ENCODE assay signal across 6 cellular contexts in the genomic region with DNA sequence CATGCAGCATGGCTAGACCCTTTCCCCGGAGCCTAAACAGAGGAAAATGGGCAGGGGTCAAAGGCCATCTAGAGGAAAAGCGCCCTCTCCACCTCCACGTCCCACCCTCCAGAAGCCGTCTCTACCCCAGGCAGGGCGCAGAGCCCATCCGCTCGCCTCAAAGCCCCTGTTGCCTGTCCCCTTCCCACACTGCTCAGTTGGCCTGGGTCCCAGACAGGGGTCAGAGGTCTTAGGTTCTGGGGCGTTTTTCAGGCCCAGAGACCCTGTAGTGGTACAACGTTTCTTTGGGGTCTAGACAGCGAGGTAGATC. TPM values are rescaled to one million over a fixed set of nuclear protein-coding genes. Genes with fewer than 3 reads are reported as not detected.
DNase-seq lines count a peak whose midpoint lies in the region; ATAC-seq and TF ChIP-seq lines count a peak whose summit lies in the region.

No MANE protein-coding gene starts in this region.

- H3K4me3 ChIP-seq in fibroblast of the aortic adventitia (ENCODE audit: low read depth, low read length): peak overlapping the region; percentile 81

- peak; percentile 6 for ATAC-seq in GM21619 (IDR thresholded peaks at IDR 0.05; ENCODE audit: unreplicated experiment)
- peak; percentile 28 for ATAC-seq in stimulated activated naive CD8-positive, alpha-beta T cell treated with anti-CD3 and anti-CD28 coated beads, Interleukin-15, amount 100 ng/mL, for 72 hours

- TF ChIP-seq CTCF in fibroblast of the aortic adventitia (IDR thresholded peaks at IDR 0.05; ENCODE audit: insufficient read depth, low read length): no peak

- H3K4me1 Mint-ChIP-seq in stimulated activated naive CD8-positive, alpha-beta T cell treated with anti-CD3 and anti-CD28 coated beads, Interleukin-15, amount 100 ng/mL, for 72 hours: peaks cover 19% of the 10 kb centered on the region

- no peaks in the 10 kb centered on the region for H3K27me3 Mint-ChIP-seq in stimulated activated naive CD8-positive, alpha-beta T cell treated with anti-CD3 and anti-CD28 coated beads, Interleukin-15, amount 100 ng/mL, for 72 hours

- peak overlapping the region; percentile 92 to 98 for H3K27ac Mint-ChIP-seq in stimulated activated naive CD8-positive, alpha-beta T cell treated with anti-CD3 and anti-CD28 coated beads, Interleukin-15, amount 100 ng/mL, for 72 hours

- peak overlapping the region; percentile 87 to 92 for H3K4me3 Mint-ChIP-seq in stimulated activated naive CD8-positive, alpha-beta T cell treated with anti-CD3 and anti-CD28 coated beads, Interleukin-15, amount 100 ng/mL, for 72 hours

- DNase-seq in NCI-H226: peak; percentile 7
- DNase-seq in fibroblast of the aortic adventitia (ENCODE audit: low read depth): no peak
- DNase-seq in stimulated activated naive CD8-positive, alpha-beta T cell treated with anti-CD3 and anti-CD28 coated beads, Interleukin-15, amount 100 ng/mL, for 72 hours: no peak
- no peak for DNase-seq in activated gamma-delta T cell (lab: John Stamatoyannopoulos, UW)
- no peak for DNase-seq in AG08396 (ENCODE audit: low spot score)

- no peaks in the 10 kb centered on the region for H3K9me3 Mint-ChIP-seq in stimulated activated naive CD8-positive, alpha-beta T cell treated with anti-CD3 and anti-CD28 coated beads, Interleukin-15, amount 100 ng/mL, for 72 hours

RNA-seq across cellular contexts. Expression of a gene that starts 0.3 kb away (rescaled TPM):
- total RNA-seq in fibroblast of the aortic adventitia (ENCODE audit: low replicate concordance): 2.2 and 5.0 TPM in 2 replicates

RNA-seq across cellular contexts. Expression of a gene that starts 0.7 kb away (rescaled TPM):
- not detected in 2 replicates for total RNA-seq in fibroblast of the aortic adventitia (ENCODE audit: low replicate concordance)

RNA-seq across cellular contexts. Expression of a gene that starts 27.9 kb away (rescaled TPM):
- 23.7 and 140 TPM in 2 replicates for total RNA-seq in fibroblast of the aortic adventitia (ENCODE audit: low replicate concordance)

RNA-seq across cellular contexts. Expression of a gene that starts 30.0 kb away (rescaled TPM):
- 1.2 and 2.2 TPM in 2 replicates for total RNA-seq in fibroblast of the aortic adventitia (ENCODE audit: low replicate concordance)

RNA-seq across cellular contexts. Expression of a gene that starts 38.1 kb away (rescaled TPM):
- 93.3 and 369 TPM in 2 replicates for total RNA-seq in fibroblast of the aortic adventitia (ENCODE audit: low replicate concordance)
